In genomic region chr9:131273791-131274673, GRCh38 we compare ENCODE assay signal across 9 cellular contexts. TPM values are rescaled to one million over a fixed set of nuclear protein-coding genes. Genes with fewer than 3 reads are reported as not detected.
DNase-seq lines count a peak whose midpoint lies in the region; ATAC-seq, FAIRE-seq and TF ChIP-seq lines count a peak whose summit lies in the region.
"Had no signal": no experiment of that assay in that cellular context is flagged by ENCODE, and none has a peak within 500 bp of the region (broad histone marks: within the 10 kb centered on the region; RNA-seq: fewer than 3 reads in every experiment).

No MANE protein-coding gene starts in this region.

- H3K9ac ChIP-seq in MM.1S (ENCODE audit: low read length) = peak overlapping the region; percentile 91
- no peak overlapping the region for H3K9ac ChIP-seq in astrocyte (ENCODE audit: low read length)

- H3K27ac ChIP-seq in CD4-positive, CD25-positive, alpha-beta regulatory T cell (ENCODE audit: insufficient read depth, low read length, poor library complexity, severe bottlenecking) = peak overlapping the region; percentile 90
- H3K27ac ChIP-seq in MM.1S (ENCODE audit: low read length) (peak overlapping the region; percentile 84), astrocyte (ENCODE audit: low read depth, low read length) (no peak overlapping the region)
- H3K27ac ChIP-seq in naive thymus-derived CD4-positive, alpha-beta T cell (ENCODE audit: low read depth, low read length) = peak overlapping the region; percentile 96

- TF ChIP-seq CTCF in MM.1S (IDR thresholded peaks at IDR 0.05; ENCODE audit: low read length) (no peak), astrocyte (IDR thresholded peaks at IDR 0.05; ENCODE audit: insufficient read depth, low read depth, low read length) (no peak)

- CTCF ChIA-PET in naive thymus-derived CD4-positive, alpha-beta T cell (lab: Charles Lee) = interaction anchor here (0.7 to 1.7 kb wide), 7 partner anchors 10 to 62 kb away, joined by 3 to 10 read pairs (median 4); no protein-coding TSS in a partner anchor

- peak overlapping the region; percentile 92 for H3K4me2 ChIP-seq in MM.1S (ENCODE audit: low read depth, low read length)
- H3K4me2 ChIP-seq in astrocyte (ENCODE audit: low read length) = no peak overlapping the region

- intact Hi-C loops in naive thymus-derived CD4-positive, alpha-beta T cell (cut with micrococcal nuclease) = loop anchor here (1.0 to 10.0 kb wide), 5 partner anchors 8 to 1081 kb away; partner anchors contain the start of genes POMT1 (in 1 of the 2) and SETX (in 1 of the 2)

- H3K4me1 Mint-ChIP-seq in CD4-positive, CD25-positive, alpha-beta regulatory T cell = peaks cover 6 to 44% (median 32%) of the 10 kb centered on the region in 4 donors
- peaks cover 2% of the 10 kb centered on the region for H3K4me1 Mint-ChIP-seq in astrocyte (ENCODE audit: low read depth, unreplicated experiment)
- H3K4me1 Mint-ChIP-seq in naive thymus-derived CD4-positive, alpha-beta T cell = peaks cover 20 to 45% (median 36%) of the 10 kb centered on the region in 7 donors

- peak overlapping the region; percentile 96 for H3K4me3 ChIP-seq in CD4-positive, CD25-positive, alpha-beta regulatory T cell (ENCODE audit: low read depth, low read length)
- H3K4me3 ChIP-seq in MM.1S (ENCODE audit: low read length) (peak overlapping the region; percentile 93), astrocyte (ENCODE audit: insufficient read depth, low read depth, low read length) (no peak overlapping the region)
- peak overlapping the region; percentile 95 for H3K4me3 ChIP-seq in naive thymus-derived CD4-positive, alpha-beta T cell (ENCODE audit: low read length)

- H3K27me3 Mint-ChIP-seq in CD4-positive, CD25-positive, alpha-beta regulatory T cell = peaks cover 7% of the 10 kb centered on the region
- peaks cover 39% of the 10 kb centered on the region for H3K27me3 Mint-ChIP-seq in astrocyte (ENCODE audit: low read depth, unreplicated experiment)
- H3K27me3 Mint-ChIP-seq in naive thymus-derived CD4-positive, alpha-beta T cell = no peaks in the 10 kb centered on the region

- H3K9me3 Mint-ChIP-seq in CD4-positive, CD25-positive, alpha-beta regulatory T cell = peaks cover 0 to 2% (median 0%) of the 10 kb centered on the region in 7 donors
- no peaks in the 10 kb centered on the region for H3K9me3 Mint-ChIP-seq in astrocyte (ENCODE audit: unreplicated experiment)
- peaks cover 0 to 6% (median 0%) of the 10 kb centered on the region in 11 donors for H3K9me3 Mint-ChIP-seq in naive thymus-derived CD4-positive, alpha-beta T cell

- H3K27me3 ChIP-seq in CD4-positive, CD25-positive, alpha-beta regulatory T cell (ENCODE audit: control insufficient read depth, insufficient read depth, low read length) = no peaks in the 10 kb centered on the region
- H3K27me3 ChIP-seq in MM.1S (replicated peaks; ENCODE audit: insufficient read depth, low read length) = no peaks in the 10 kb centered on the region
- peaks cover 11% of the 10 kb centered on the region for H3K27me3 ChIP-seq in astrocyte (ENCODE audit: insufficient read depth, low read length)
- H3K27me3 ChIP-seq in naive thymus-derived CD4-positive, alpha-beta T cell (ENCODE audit: control insufficient read depth in 2 of 2, insufficient read depth in 2 of 2, low read length in 2 of 2) = no peaks in the 10 kb centered on the region

- H3K4me3 Mint-ChIP-seq in CD4-positive, CD25-positive, alpha-beta regulatory T cell = peak overlapping the region; percentile 97 to 100 (median 100)
- no peak overlapping the region for H3K4me3 Mint-ChIP-seq in astrocyte (ENCODE audit: unreplicated experiment)
- H3K4me3 Mint-ChIP-seq in naive thymus-derived CD4-positive, alpha-beta T cell = peak overlapping the region; percentile 83 to 100 (median 96)

- peaks cover 46% of the 10 kb centered on the region for H3F3A ChIP-seq in MM.1S (ENCODE audit: insufficient read depth, low read length)

- DNase-seq in CD4-positive, CD25-positive, alpha-beta regulatory T cell = peak in 1 of 3 donors; percentile 64
- peak; percentile 46 for DNase-seq in MM.1S
- DNase-seq in astrocyte (ENCODE audit: low read depth) = no peak
- DNase-seq in naive thymus-derived CD4-positive, alpha-beta T cell = peak in 1 of 9 donors; percentile 33
- no peak for DNase-seq in AG20443 (ENCODE audit: low spot score)
- DNase-seq in NK-92 (lab: John Stamatoyannopoulos, UW; ENCODE audit: unreplicated experiment) = no peak
- DNase-seq: WERI-Rb-1 had no signal

- no peaks in the 10 kb centered on the region for H3K9me2 ChIP-seq in MM.1S (replicated peaks; ENCODE audit: insufficient read depth, low read length)

- H3K27ac Mint-ChIP-seq in CD4-positive, CD25-positive, alpha-beta regulatory T cell = peak overlapping the region; percentile 98 to 100 (median 98)
- peak overlapping the region; percentile 53 for H3K27ac Mint-ChIP-seq in astrocyte (ENCODE audit: unreplicated experiment)
- peak overlapping the region; percentile 88 to 100 (median 98) for H3K27ac Mint-ChIP-seq in naive thymus-derived CD4-positive, alpha-beta T cell

- no peaks in the 10 kb centered on the region for H4K20me1 ChIP-seq in MM.1S (ENCODE audit: insufficient read depth, low read length)
- H4K20me1 ChIP-seq in astrocyte (ENCODE audit: insufficient read depth, low read length) = no peaks in the 10 kb centered on the region

- H3K9me3 ChIP-seq in CD4-positive, CD25-positive, alpha-beta regulatory T cell (ENCODE audit: control insufficient read depth in 2 of 2, low read length in 2 of 2) = no peaks in the 10 kb centered on the region
- H3K9me3 ChIP-seq in MM.1S (replicated peaks; ENCODE audit: insufficient read depth, low read length) (no peaks in the 10 kb centered on the region), astrocyte (ENCODE audit: insufficient read depth, low read depth, low read length) (no peaks in the 10 kb centered on the region)
- no peaks in the 10 kb centered on the region for H3K9me3 ChIP-seq in naive thymus-derived CD4-positive, alpha-beta T cell (ENCODE audit: control insufficient read depth in 2 of 3, low read length in 3 of 3)

- POLR2A ChIA-PET in naive thymus-derived CD4-positive, alpha-beta T cell (lab: Charles Lee) = interaction anchor here (0.6 to 16.2 kb wide), 15 partner anchors 7 to 1427 kb away, joined by 3 to 886 read pairs (median 5); partner anchors contain the start of gene NUP214

- H3K36me3 ChIP-seq in CD4-positive, CD25-positive, alpha-beta regulatory T cell (ENCODE audit: control insufficient read depth, insufficient read depth, low read length) = no peaks in the 10 kb centered on the region
- H3K36me3 ChIP-seq in MM.1S (replicated peaks; ENCODE audit: insufficient read depth, low read length) (no peaks in the 10 kb centered on the region), astrocyte (ENCODE audit: insufficient read depth, low read length) (no peaks in the 10 kb centered on the region)
- H3K36me3 ChIP-seq in naive thymus-derived CD4-positive, alpha-beta T cell (ENCODE audit: control insufficient read depth in 2 of 3, insufficient read depth in 3 of 3, low read length in 3 of 3) = peaks cover 0 to 35% (median 0%) of the 10 kb centered on the region in 3 experiments

- no peak for ATAC-seq in CD4-positive, CD25-positive, alpha-beta regulatory T cell (ENCODE audit: low read depth in 2 of 2)
- no peak for ATAC-seq in naive thymus-derived CD4-positive, alpha-beta T cell
- ATAC-seq in HG03025 (IDR thresholded peaks at IDR 0.05; ENCODE audit: low FRiP score, unreplicated experiment) (no peak), HG03521 (IDR thresholded peaks at IDR 0.05; ENCODE audit: unreplicated experiment) (no peak)

- H2AFZ ChIP-seq in MM.1S (ENCODE audit: low read length) (peak overlapping the region; percentile 55), astrocyte (ENCODE audit: low read depth, low read length) (no peak overlapping the region)

- H3K79me2 ChIP-seq in MM.1S (ENCODE audit: low read length) = peaks cover 68% of the 10 kb centered on the region
- no peaks in the 10 kb centered on the region for H3K79me2 ChIP-seq in astrocyte (ENCODE audit: insufficient read depth, low read length)

- peaks cover 56% of the 10 kb centered on the region for H3K4me1 ChIP-seq in CD4-positive, CD25-positive, alpha-beta regulatory T cell (ENCODE audit: control insufficient read depth, insufficient read depth, low read length, poor library complexity, severe bottlenecking)
- H3K4me1 ChIP-seq in MM.1S (ENCODE audit: low read length) (peaks cover 34% of the 10 kb centered on the region), astrocyte (ENCODE audit: insufficient read depth, low read length) (no peaks in the 10 kb centered on the region)
- H3K4me1 ChIP-seq in naive thymus-derived CD4-positive, alpha-beta T cell (ENCODE audit: control insufficient read depth in 2 of 2, insufficient read depth in 2 of 2, low read length in 2 of 2) = peaks cover 37 to 42% of the 10 kb centered on the region in 2 donors

- no peak for FAIRE-seq in astrocyte (lab: Jason Lieb, UNC)

- H3K36me3 Mint-ChIP-seq in CD4-positive, CD25-positive, alpha-beta regulatory T cell = peaks cover 43% of the 10 kb centered on the region
- H3K36me3 Mint-ChIP-seq in astrocyte (ENCODE audit: low read depth, unreplicated experiment) = peaks cover 4% of the 10 kb centered on the region
- peaks cover 0 to 64% (median 32%) of the 10 kb centered on the region in 5 donors for H3K36me3 Mint-ChIP-seq in naive thymus-derived CD4-positive, alpha-beta T cell

RNA-seq across cellular contexts. Expression of gene FAM78A, which starts 2.3 kb away (rescaled TPM):
- 95.6 TPM for total RNA-seq in CD4-positive, CD25-positive, alpha-beta regulatory T cell
- polyA plus RNA-seq in CD4-positive, CD25-positive, alpha-beta regulatory T cell = 10 to 100 TPM; 16.6 to 23.0 (median 17.7) TPM
- total RNA-seq in astrocyte = 0.73 and 1.1 TPM in 2 replicates
- total RNA-seq in naive thymus-derived CD4-positive, alpha-beta T cell = 100 to 1,000 TPM in 3 of 5 experiments, 10 to 100 TPM in 2; 64.6 to 114 (median 104) TPM
- polyA plus RNA-seq in naive thymus-derived CD4-positive, alpha-beta T cell = 10 to 100 TPM; 10.5 to 24.8 TPM

RNA-seq across cellular contexts. Expression of gene PLPP7, which starts 15.5 kb away (rescaled TPM):
- not detected for total RNA-seq in CD4-positive, CD25-positive, alpha-beta regulatory T cell
- not detected for polyA plus RNA-seq in CD4-positive, CD25-positive, alpha-beta regulatory T cell
- 0.20 and 0.65 TPM in 2 replicates for total RNA-seq in astrocyte
- total RNA-seq in naive thymus-derived CD4-positive, alpha-beta T cell = under 1 TPM in 4 of 5 experiments, not detected in 1; 0.12 to 0.24 (median 0.14) TPM
- polyA plus RNA-seq in naive thymus-derived CD4-positive, alpha-beta T cell = under 1 TPM; 0.24 to 0.71 TPM

Comparison
In these comparisons a context has a peak if more than half of its experiments do, and no peak if none do; other contexts are left out.
1. RNA of gene FAM78A, which starts 2.3 kb away (total RNA-seq): 64.6 to 114 TPM in naive thymus-derived CD4-positive, alpha-beta T cell and 95.6 TPM in CD4-positive, CD25-positive, alpha-beta regulatory T cell (single experiment); 0.73 to 1.1 TPM in astrocyte; every median in the first group is over 10 times any median in the second.
2. Peak in every context shown above with its lines, with median percentiles within 50 percentile points of each other: H3K27ac Mint-ChIP-seq.